8 cellular contexts compared by ENCODE assay signal in the genomic region with DNA sequence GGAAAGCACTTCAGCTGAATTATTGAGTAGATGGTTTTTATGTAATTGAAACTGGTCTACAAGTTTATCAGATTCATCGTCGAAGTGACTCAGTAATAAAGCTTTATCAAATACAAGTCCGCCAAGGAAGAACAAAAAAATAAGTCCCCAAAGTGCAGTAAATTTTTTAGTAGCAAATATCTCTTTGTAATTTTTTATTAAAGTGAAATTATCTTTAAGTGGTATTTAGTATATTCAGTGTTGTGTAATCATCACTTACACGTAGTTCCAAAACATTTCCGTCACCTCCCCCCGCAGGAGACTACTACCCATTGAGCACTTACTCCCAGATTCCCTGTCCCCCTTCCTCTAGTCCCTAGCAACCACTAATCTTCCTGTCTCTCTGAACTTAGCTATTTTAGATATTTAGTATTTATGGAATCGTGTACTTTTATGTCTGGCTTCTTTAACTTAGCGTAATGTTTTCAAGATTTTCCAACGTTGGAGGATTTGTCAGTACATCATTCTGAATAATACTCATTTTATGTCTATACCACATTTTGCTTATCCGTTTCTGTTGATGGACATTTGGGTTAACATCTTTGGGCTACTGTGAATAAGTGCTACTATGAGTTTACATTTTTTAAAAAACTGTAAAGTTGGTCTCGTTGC. TPM values are rescaled to one million over a fixed set of nuclear protein-coding genes. Genes with fewer than 3 reads are reported as not detected.
DNase-seq lines count a peak whose midpoint lies in the region; ATAC-seq, FAIRE-seq and TF ChIP-seq lines count a peak whose summit lies in the region.

No MANE protein-coding gene starts in this region.

- TF ChIP-seq EP300 in H1 (IDR thresholded peaks at IDR 0.05; ENCODE audit: borderline replicate concordance in 1 of 2, low read depth in 2 of 2, low read length in 2 of 2): no peak

- H2BK15ac ChIP-seq in H1 (ENCODE audit: low read length): no peak overlapping the region

- H2AFZ ChIP-seq in H1 (ENCODE audit: low read length): no peak overlapping the region

- H4K8ac ChIP-seq in H1 (ENCODE audit: extremely low read depth, insufficient read depth, low read length): no peak overlapping the region

- 1% methylated on average over 11 of the region's 11 CpGs; no CpG with 5 or more reads in 1 of the 2 experiments for WGBS in H1 (ENCODE audit: extremely low coverage in 1 of 2, insufficient coverage in 1 of 2, insufficient read length in 1 of 2, insufficient replicate concordance in 2 of 2, low coverage in 1 of 2, low lambda C conversion rate in 2 of 2, missing lambda C conversion rate in 1 of 2), 2 experiments

- no peak overlapping the region for H3K18ac ChIP-seq in H1 (ENCODE audit: extremely low read depth, low read length)

- H3K79me1 ChIP-seq in H1 (ENCODE audit: low read depth, low read length): no peaks in the 10 kb centered on the region

- H3K4me3 ChIP-seq in BE2C (ENCODE audit: low read depth, low read length): peak overlapping the region; percentile 81
- peak overlapping the region; percentile 75 for H3K4me3 ChIP-seq in HFF-Myc (replicated peaks; ENCODE audit: low read depth, low read length)
- peak overlapping the region; percentile 96 for H3K4me3 ChIP-seq in SK-N-MC
- H3K4me3 ChIP-seq in H1 (ENCODE audit: extremely low read depth in 1 of 4, insufficient read depth in 2 of 4, low read depth in 3 of 4, low read length in 4 of 4): peak overlapping the region; percentile 93 to 100 (median 96)
- H3K4me3 ChIP-seq in mucosa of descending colon: peak overlapping the region; percentile 58
- H3K4me3 ChIP-seq in uterus: peak overlapping the region; percentile 68 to 87

- POLR2A ChIA-PET in H1 (lab: Charles Lee; ENCODE audit: partially characterized antibody): interaction anchor here (0.5 to 13.4 kb wide), 34 partner anchors 9 to 1423 kb away, joined by 3 to 386 read pairs (median 3); a partner anchor contains a TSS

- no peak overlapping the region for H3K14ac ChIP-seq in H1 (ENCODE audit: insufficient read length)

- H3K4me1 ChIP-seq in BE2C: peaks cover 10% of the 10 kb centered on the region
- peaks cover 0 to 3% (median 1%) of the 10 kb centered on the region in 4 experiments; a peak in 3 of 7 replicates for H3K4me1 ChIP-seq in H1 (replicated peaks in 1 of 4; ENCODE audit: control insufficient read depth in 3 of 4, insufficient read depth in 4 of 4, low read length in 3 of 4)
- H3K4me1 ChIP-seq in mucosa of descending colon (ENCODE audit: low read depth): peaks cover 35% of the 10 kb centered on the region
- peaks cover 3 to 10% of the 10 kb centered on the region in 2 donors for H3K4me1 ChIP-seq in uterus

- CTCF ChIA-PET in H1 (lab: Charles Lee; ENCODE audit: partially characterized antibody): interaction anchor here (1.2 kb wide), 1 partner anchor 9 kb away, joined by 3 read pairs; no protein-coding TSS in a partner anchor

- H3K27me3 ChIP-seq in BE2C (no peaks in the 10 kb centered on the region), H1 (replicated peaks in 1 of 4; ENCODE audit: control insufficient read depth in 3 of 4, extremely low read depth in 1 of 4, insufficient read depth in 3 of 4, low read length in 3 of 4) (no peaks in the 10 kb centered on the region), uterus (no peaks in the 10 kb centered on the region)

- H4K5ac ChIP-seq in H1 (ENCODE audit: insufficient read length, low read depth, low read length): peak overlapping the region; percentile 84

- TF ChIP-seq POLR2A in H1 (IDR thresholded peaks at IDR 0.05; ENCODE audit: control extremely low read depth in 1 of 2, low read depth in 2 of 2, low read length in 2 of 2): peak; percentile 26 to 59
- no peak for TF ChIP-seq POLR2A in uterus (IDR thresholded peaks at IDR 0.05)

- H3K23ac ChIP-seq in H1 (ENCODE audit: insufficient read length): no peak overlapping the region

- intact Hi-C loops in mucosa of descending colon (cut with DNase I, micrococcal nuclease): loop anchor here in 1 of 2 donors (10.0 kb wide), 1 partner anchor 50 kb away; a partner anchor contains a TSS
- intact Hi-C loops in uterus (cut with DNase I; ENCODE audit: low total_unique reads): no loop called here

- H3K9me3 ChIP-seq in BE2C (no peaks in the 10 kb centered on the region), SK-N-MC (ENCODE audit: low read depth, low read length) (no peaks in the 10 kb centered on the region), H1 (ENCODE audit: insufficient read depth in 2 of 2, low read depth in 1 of 2, low read length in 1 of 2) (no peaks in the 10 kb centered on the region), mucosa of descending colon (no peaks in the 10 kb centered on the region), uterus (no peaks in the 10 kb centered on the region)

- TF ChIP-seq CTCF in BE2C (IDR thresholded peaks at IDR 0.05; ENCODE audit: low read depth, low read length) (no peak), HFF-Myc (IDR thresholded peaks at IDR 0.05; ENCODE audit: low read depth, low read length, missing control alignments) (no peak), H1 (IDR thresholded peaks at IDR 0.05; ENCODE audit: control extremely low read depth in 1 of 3, insufficient read depth in 1 of 3, low read depth in 1 of 3, low read length in 3 of 3) (no peak), mucosa of descending colon (IDR thresholded peaks at IDR 0.05) (no peak), uterus (IDR thresholded peaks at IDR 0.05) (no peak)

- peak overlapping the region; percentile 79 for H3K4ac ChIP-seq in H1 (replicated peaks; ENCODE audit: insufficient read length, low read depth, low read length)

- no peak overlapping the region for H2BK12ac ChIP-seq in H1 (ENCODE audit: low read depth, low read length)

- FAIRE-seq in H1 (lab: Jason Lieb, UNC): no peak

- DNase-seq in BE2C (no peak), HFF-Myc (ENCODE audit: extremely low read depth, low read depth) (no peak), SK-N-MC (ENCODE audit: low read depth, low spot score) (no peak), H1 (ENCODE audit: low read depth in 1 of 2, low spot score in 2 of 2) (no peak), mucosa of descending colon (peak in 1 of 3 donors; percentile 67), uterus (peak in 1 of 2 donors; percentile 73)

- no peak for TF ChIP-seq RAD21 in H1 (IDR thresholded peaks at IDR 0.05 in 1 of 2, conservative IDR thresholded peaks at IDR 0.05 in 1 of 2; ENCODE audit: low read depth in 2 of 2, low read length in 2 of 2)

- peak overlapping the region; percentile 98 for H3K27ac ChIP-seq in SK-N-MC
- peak overlapping the region; percentile 97 for H3K27ac ChIP-seq in H1 (ENCODE audit: low read depth, low read length)
- peak overlapping the region; percentile 95 to 100 for H3K27ac ChIP-seq in uterus

- peak overlapping the region; percentile 99 for H3K9ac ChIP-seq in SK-N-MC (ENCODE audit: insufficient read length)
- H3K9ac ChIP-seq in H1 (replicated peaks in 1 of 4; ENCODE audit: extremely low read depth in 1 of 4, low read depth in 3 of 4, low read length in 3 of 4): peak overlapping the region; percentile 98 to 100 (median 99)

- H3K36me3 ChIP-seq in BE2C (peaks cover 57% of the 10 kb centered on the region), SK-N-MC (ENCODE audit: insufficient read depth, low read length) (peaks cover 56% of the 10 kb centered on the region), H1 (ENCODE audit: control insufficient read depth in 2 of 4, insufficient read depth in 4 of 4, low read length in 3 of 4) (peaks cover 29 to 55% (median 34%) of the 10 kb centered on the region in 4 experiments), mucosa of descending colon (ENCODE audit: low read depth) (peaks cover 12% of the 10 kb centered on the region), uterus (no peaks in the 10 kb centered on the region)

- H2BK20ac ChIP-seq in H1 (ENCODE audit: low read length): no peak overlapping the region

- no peak overlapping the region for H2BK5ac ChIP-seq in H1 (ENCODE audit: low read depth, low read length)

- no peak overlapping the region for H4K91ac ChIP-seq in H1 (replicated peaks; ENCODE audit: insufficient read length, low read length)

- peaks cover 33 to 45% of the 10 kb centered on the region in 2 experiments for H4K20me1 ChIP-seq in H1 (replicated peaks in 1 of 2; ENCODE audit: control insufficient read depth in 1 of 2, insufficient read depth in 2 of 2, low read length in 2 of 2)

- no peak overlapping the region for H2BK120ac ChIP-seq in H1 (replicated peaks; ENCODE audit: low read depth, low read length)

- H3K79me2 ChIP-seq in H1 (ENCODE audit: control insufficient read depth in 1 of 2, insufficient read depth in 2 of 2, low read length in 2 of 2): peaks cover 53 to 61% of the 10 kb centered on the region in 2 experiments

- ATAC-seq in mucosa of descending colon (no peak), GM19351 (IDR thresholded peaks at IDR 0.05; ENCODE audit: unreplicated experiment) (no peak), GM21367 (IDR thresholded peaks at IDR 0.05; ENCODE audit: unreplicated experiment) (no peak)

- no peak overlapping the region for H2AK5ac ChIP-seq in H1 (ENCODE audit: low read depth, low read length)

- no peak overlapping the region for H3K56ac ChIP-seq in H1 (replicated peaks; ENCODE audit: insufficient read length, low read depth, low read length)

- peak overlapping the region; percentile 69 to 79 for H3K4me2 ChIP-seq in H1 (ENCODE audit: insufficient read depth in 1 of 2, low read depth in 2 of 2, low read length in 2 of 2)

- H3K23me2 ChIP-seq in H1 (ENCODE audit: low read depth, low read length): peaks cover 4% of the 10 kb centered on the region; the same call in 1 of the 2 replicates

RNA-seq across cellular contexts. Expression of a gene that starts 1.1 kb away (rescaled TPM):
- polyA plus RNA-seq in BE2C (2012; ENCODE audit: insufficient read depth, insufficient read length, low read depth): 375 TPM
- total RNA-seq in H1 (2021; fragmentation: NEBNext Ultra II Directional; extraction: Animal tissue kit (Norgen Biotek cat#: 25700)): 689 and 705 TPM in 2 replicates
- polyA plus RNA-seq in H1 (2011; rRNA removed): 471 and 548 TPM in 2 replicates
- polyA plus RNA-seq in H1 (2011; cell fraction: cytosol; rRNA removed): 649 TPM
- polyA plus RNA-seq in H1 (2011; cell fraction: nucleus; rRNA removed): 159 TPM
- polyA plus RNA-seq in H1 (2012, experiment 1 of 2): 696 to 1,158 TPM (median 791 TPM) in 4 replicates
- 40.8 TPM for polyA plus RNA-seq in H1 (2012, experiment 2 of 2)
- polyA plus RNA-seq in H1 (2013, experiment 1 of 2): 293 TPM
- 286 TPM for polyA plus RNA-seq in H1 (2013, experiment 2 of 2)
- 323 and 336 TPM in 2 replicates for polyA minus RNA-seq in H1 (2011; rRNA and poly(A)+ RNA removed)
- polyA minus RNA-seq in H1 (2011; cell fraction: cytosol; rRNA and poly(A)+ RNA removed): 155 TPM
- polyA minus RNA-seq in H1 (2011; cell fraction: nucleus; rRNA and poly(A)+ RNA removed): 183 TPM
- total RNA-seq in mucosa of descending colon (100 to 1,000 TPM; 176 to 243 (median 229) TPM), uterus (100 to 1,000 TPM in 3 of 4 donors, 10 to 100 TPM in 1; 98.8 to 239 (median 179) TPM)

RNA-seq across cellular contexts. Expression of a gene that starts 48.0 kb away (rescaled TPM):
- polyA plus RNA-seq in BE2C (2012; ENCODE audit: insufficient read depth, insufficient read length, low read depth): 7.6 TPM
- 18.5 and 19.8 TPM in 2 replicates for total RNA-seq in H1 (2021; fragmentation: NEBNext Ultra II Directional; extraction: Animal tissue kit (Norgen Biotek cat#: 25700))
- polyA plus RNA-seq in H1 (2011; rRNA removed): 6.2 and 8.1 TPM in 2 replicates
- polyA plus RNA-seq in H1 (2011; cell fraction: cytosol; rRNA removed): 8.5 TPM
- 10.0 TPM for polyA plus RNA-seq in H1 (2011; cell fraction: nucleus; rRNA removed)
- 10.7 to 18.7 TPM (median 14.8 TPM) in 4 replicates for polyA plus RNA-seq in H1 (2012, experiment 1 of 2)
- 1.9 TPM for polyA plus RNA-seq in H1 (2012, experiment 2 of 2)
- 11.0 TPM for polyA plus RNA-seq in H1 (2013, experiment 1 of 2)
- 11.1 TPM for polyA plus RNA-seq in H1 (2013, experiment 2 of 2)
- polyA minus RNA-seq in H1 (2011; rRNA and poly(A)+ RNA removed): 7.2 and 8.1 TPM in 2 replicates
- 6.2 TPM for polyA minus RNA-seq in H1 (2011; cell fraction: cytosol; rRNA and poly(A)+ RNA removed)
- polyA minus RNA-seq in H1 (2011; cell fraction: nucleus; rRNA and poly(A)+ RNA removed): 9.0 TPM
- total RNA-seq in mucosa of descending colon (10 to 100 TPM; 67.3 to 80.7 (median 69.9) TPM), uterus (10 to 100 TPM; 10.6 to 30.0 (median 20.5) TPM)

Comparison
In these comparisons a context has a peak if more than half of its experiments do, and no peak if none do; other contexts are left out.
1. POLR2A ChIP-seq: peak in H1 (2 of 2); none in uterus (0 of 2).
2. Peak in every context shown above with its lines, with median percentiles within 50 percentile points of each other: H3K4me3 ChIP-seq and H3K27ac ChIP-seq.